In the genomic region with DNA sequence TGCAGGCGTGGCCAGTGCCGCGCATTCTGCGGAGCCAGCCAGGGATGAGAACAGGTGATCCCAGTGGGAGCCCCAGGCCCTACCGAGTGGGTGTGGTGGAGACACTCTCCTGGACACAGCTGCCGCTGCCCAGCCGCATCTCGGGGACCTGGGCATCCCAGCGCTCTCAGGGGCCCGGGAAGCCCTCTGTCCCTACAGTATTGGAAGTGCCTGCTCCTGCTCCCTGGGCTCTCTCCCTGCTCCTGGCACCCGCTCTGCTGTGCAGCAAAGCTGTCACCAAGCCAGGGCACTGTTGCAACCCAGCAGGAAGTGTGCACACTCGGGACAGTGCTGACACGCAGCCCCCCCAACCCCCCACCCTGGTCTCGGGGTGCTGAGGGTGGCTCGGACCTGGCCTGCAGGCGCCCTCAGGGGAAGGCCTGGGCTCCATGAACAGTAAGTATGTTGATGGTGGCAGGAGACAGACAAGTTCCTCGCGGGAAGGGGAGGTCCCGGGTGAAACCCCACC, we compare ENCODE assay signal across 12 cellular contexts.
"Had no signal": no experiment of that assay in that cellular context is flagged by ENCODE, and none has a peak within 500 bp of the region (broad histone marks: within the 10 kb centered on the region; RNA-seq: fewer than 3 reads in every experiment).

No MANE protein-coding gene starts in this region.

- H3K4me3 ChIP-seq: cardiac muscle cell, coronary artery, stomach had no signal

- H3K36me3 ChIP-seq: cardiac muscle cell, neutrophil, stomach had no signal

- H3K9me3 ChIP-seq: neutrophil had no signal

- ATAC-seq: activated CD4-positive, CD25-positive, alpha-beta regulatory T cell treated with anti-CD3 and anti-CD28 coated beads, Interleukin-2, amount 50 U/mL, for 24 hours; activated T-cell treated with anti-CD3 and anti-CD28 coated beads, Interleukin-2, amount 50 U/mL, for 72 hours; naive thymus-derived CD4-positive, alpha-beta T cell had no signal

- DNase-seq: activated CD4-positive, alpha-beta T cell treated with anti-CD3 and anti-CD28 coated beads, Interleukin-2, amount 50 U/mL, for 4 hours; activated naive CD4-positive, alpha-beta T cell treated with Interleukin-2 at 50 U/mL for 16 hours; activated T-cell treated with anti-CD3 and anti-CD28 coated beads, Interleukin-2, amount 50 U/mL, for 72 hours; effector CD4-positive, alpha-beta T cell; naive thymus-derived CD4-positive, alpha-beta T cell; SHP77 treated with DMSO at 0.1 percent for 48 hours; stimulated activated CD4-positive, alpha-beta T cell treated with anti-CD3 and anti-CD28 coated beads, Interleukin-2, amount 100 ng/mL, for 48 hours had no signal

- H3K27me3 ChIP-seq: cardiac muscle cell, neutrophil, stomach had no signal

- H3K4me1 ChIP-seq: stomach had no signal

- H3K27ac ChIP-seq: cardiac muscle cell, coronary artery, neutrophil, stomach had no signal
